7 cellular contexts compared by ENCODE assay signal in genomic region chr2:10012366-10012962, GRCh38. TPM values are rescaled to one million over a fixed set of nuclear protein-coding genes. Genes with fewer than 3 reads are reported as not detected.
DNase-seq lines count a peak whose midpoint lies in the region; ATAC-seq and TF ChIP-seq lines count a peak whose summit lies in the region.
"Not testable (repeated sequence)": the region's sequence is repeated elsewhere in the genome, so short reads cannot be mapped to it uniquely, and the experiment has no call there.

No MANE protein-coding gene starts in this region.

- ATAC-seq in lower lobe of right lung = not testable (repeated sequence)

- H3K4me2 ChIP-seq in mammary epithelial cell (ENCODE audit: insufficient read depth, low read depth, low read length) = not testable (repeated sequence)

- not testable (repeated sequence) for H3K27me3 ChIP-seq in Peyer's patch; mammary epithelial cell (ENCODE audit: insufficient read depth, low read length); lower lobe of right lung (ENCODE audit: low read depth)

- TF ChIP-seq POLR2A in Peyer's patch (IDR thresholded peaks at IDR 0.05) = not testable (repeated sequence)

- CTCF ChIA-PET in mammary epithelial cell (lab: Charles Lee; ENCODE audit: low non-redundant PET) = not testable (repeated sequence)

- not testable (repeated sequence) for H4K20me1 ChIP-seq in mammary epithelial cell (ENCODE audit: insufficient read depth, low read length)

- not testable (repeated sequence) for H3K36me3 ChIP-seq in Peyer's patch; mammary epithelial cell (ENCODE audit: insufficient read depth, low read length); lower lobe of right lung

- H3K9ac ChIP-seq in mammary epithelial cell (ENCODE audit: insufficient read depth, low read length) = not testable (repeated sequence)

- intact Hi-C loops in mammary epithelial cell (cut with micrococcal nuclease); lower lobe of right lung (cut with DNase I); posterior vena cava (cut with DNase I): not testable (repeated sequence)

- not testable (repeated sequence) for H3K9me3 ChIP-seq in Peyer's patch, lower lobe of right lung
- H3K9me3 ChIP-seq in mammary epithelial cell (replicated peaks; ENCODE audit: insufficient read depth, low read length) = peaks cover 23% of the 10 kb centered on the region

- dilution Hi-C loops in mammary epithelial cell (cut with HindIII; ENCODE audit: low sequenced_read_pairs) = not testable (repeated sequence)

- BruUV-seq in mammary epithelial cell (replicated peaks; lab: Mats Ljungman, UMichigan) = not testable (repeated sequence)

- H3K27ac ChIP-seq in 22Rv1 (peak overlapping the region; percentile 77), epithelial cell of prostate (peak overlapping the region; percentile 40)
- H3K27ac ChIP-seq in Peyer's patch; mammary epithelial cell (ENCODE audit: insufficient read depth, low read depth, low read length); lower lobe of right lung: not testable (repeated sequence)

- not testable (repeated sequence) for H2AFZ ChIP-seq in mammary epithelial cell (ENCODE audit: low read depth, low read length)

- not testable (repeated sequence) for H3K79me2 ChIP-seq in mammary epithelial cell (ENCODE audit: insufficient read depth, low read length)

- H3K4me3 ChIP-seq in Peyer's patch; mammary epithelial cell (replicated peaks in 1 of 3; ENCODE audit: insufficient read depth in 1 of 3, low read depth in 2 of 3, low read length in 3 of 3); lower lobe of right lung: not testable (repeated sequence)

- 82% methylated on average over 15 of the region's 37 CpGs for WGBS in mammary epithelial cell (ENCODE audit: low coverage, missing lambda C conversion rate)

- DNase-seq in LoVo (ENCODE audit: low spot score) (peak; percentile 21), Peyer's patch (peak in 2 of 3 donors; percentile 29 to 33), mammary epithelial cell (peak; percentile 11), epithelial cell of prostate (ENCODE audit: low read depth, low spot score) (peak; percentile 20), lower lobe of right lung (peak; percentile 14), posterior vena cava (ENCODE audit: low spot score) (peak; percentile 28)

- in situ Hi-C loops in mammary epithelial cell (cut with MboI; ENCODE audit: low sequenced_read_pairs in 2 of 2) = not testable (repeated sequence)

- TF ChIP-seq CTCF in 22Rv1 (IDR thresholded peaks at IDR 0.05); Peyer's patch (IDR thresholded peaks at IDR 0.05); mammary epithelial cell (conservative IDR thresholded peaks at IDR 0.05 in 1 of 2, IDR thresholded peaks at IDR 0.05 in 1 of 2; ENCODE audit: extremely low read depth in 1 of 2, insufficient read depth in 1 of 2, low read depth in 1 of 2, low read length in 2 of 2); lower lobe of right lung (IDR thresholded peaks at IDR 0.05): not testable (repeated sequence)

- peaks cover 0 to 17% (median 0%) of the 10 kb centered on the region in 4 donors for H3K4me1 ChIP-seq in Peyer's patch
- not testable (repeated sequence) for H3K4me1 ChIP-seq in mammary epithelial cell (ENCODE audit: insufficient read depth, low read length)
- peaks cover 19% of the 10 kb centered on the region for H3K4me1 ChIP-seq in lower lobe of right lung

RNA-seq across cellular contexts. Expression of gene KLF11, which starts 30.9 kb away (rescaled TPM):
- 10 to 100 TPM in 2 of 4 donors, 1 to 10 TPM in 2; 4.0 to 17.3 (median 11.5) TPM for total RNA-seq in Peyer's patch
- total RNA-seq in mammary epithelial cell = 1 to 10 TPM; 5.9 to 7.8 TPM
- 7.7 TPM for polyA plus RNA-seq in mammary epithelial cell
- 36.0 TPM for polyA minus RNA-seq in mammary epithelial cell
- total RNA-seq in lower lobe of right lung = 40.8 TPM
- total RNA-seq in posterior vena cava = 10 to 100 TPM; 25.0 to 55.4 TPM
